ENCODE assay signal across 16 cellular contexts in genomic region chr2:109232909-109233308, GRCh38.
A peak's percentile ranks its signal among the peaks of the same experiment; 100 is the strongest.
DNase-seq lines count a peak whose midpoint lies in the region; TF ChIP-seq lines count a peak whose summit lies in the region.
"Had no signal": no experiment of that assay in that cellular context is flagged by ENCODE, and none has a peak within 500 bp of the region (broad histone marks: within the 10 kb centered on the region; RNA-seq: fewer than 3 reads in every experiment).

No MANE protein-coding gene starts in this region.

- POLR2A ChIA-PET in HEK293 (lab: Yijun Ruan, JAX), result no interaction called here

- 92% methylated on average over 4 of the region's 4 CpGs for WGBS in mesenchymal stem cell

- H3K4me3 ChIP-seq in HEK293 (ENCODE audit: low read depth, low read length) (no peak overlapping the region), mesenchymal stem cell (ENCODE audit: insufficient read depth in 1 of 2, low read depth in 1 of 2, low read length in 2 of 2) (no peak overlapping the region), SJCRH30 (no peak overlapping the region), Karpas-422 (ENCODE audit: low read length) (no peak overlapping the region)
- H3K4me3 ChIP-seq: K562 had no signal

- H2AFZ ChIP-seq in mesenchymal stem cell (ENCODE audit: low read depth, low read length) (no peak overlapping the region), Karpas-422 (ENCODE audit: low read length) (no peak overlapping the region)

- H3K9ac ChIP-seq in mesenchymal stem cell (ENCODE audit: low read length), result no peak overlapping the region
- H3K9ac ChIP-seq in Karpas-422 (ENCODE audit: low read length), result no peak overlapping the region

- DNase-seq in activated CD8-positive, alpha-beta memory T cell treated with anti-CD3 and anti-CD28 coated beads, Interleukin-2, amount 50 U/mL, for 48 hours, result peak; percentile 10
- no peak for DNase-seq in activated CD8-positive, alpha-beta memory T cell treated with anti-CD3 and anti-CD28 coated beads for 24 hours
- no peak for DNase-seq in mesenchymal stem cell
- no peak for DNase-seq in SJCRH30
- no peak for DNase-seq in Karpas-422
- no peak for DNase-seq in nucleus accumbens (lab: John Stamatoyannopoulos, UW)
- DNase-seq: 8988T; AML-193; C1 segment of cervical spinal cord; Calu3; CD4-positive, alpha-beta T cell; DMS 273 treated with DMSO at 0.1 percent for 48 hours; GOT3; H9 had no signal

- peak overlapping the region in 1 of 2 experiments; percentile 52 for H3K23ac ChIP-seq in mesenchymal stem cell (ENCODE audit: low read length in 2 of 2)

- peaks cover 38% of the 10 kb centered on the region for H3K79me1 ChIP-seq in mesenchymal stem cell (replicated peaks; ENCODE audit: low read length, poor library complexity, severe bottlenecking)

- no peak overlapping the region for H3K18ac ChIP-seq in mesenchymal stem cell (ENCODE audit: low read depth in 1 of 2, low read length in 2 of 2)

- H2BK15ac ChIP-seq in mesenchymal stem cell (ENCODE audit: low read depth, poor library complexity, severe bottlenecking), result no peak overlapping the region

- H3K9me2 ChIP-seq in Karpas-422 (replicated peaks; ENCODE audit: insufficient read depth, low read length), result no peaks in the 10 kb centered on the region

- peak overlapping the region in 1 of 2 experiments; percentile 11 for H3K4ac ChIP-seq in mesenchymal stem cell (ENCODE audit: low read depth in 1 of 2, low read length in 2 of 2)

- no peak overlapping the region for H2BK120ac ChIP-seq in mesenchymal stem cell (ENCODE audit: low read depth, low read length)

- H4K8ac ChIP-seq in mesenchymal stem cell (ENCODE audit: low read length), result peak overlapping the region; percentile 12

- no peaks in the 10 kb centered on the region for H4K20me1 ChIP-seq in Karpas-422 (ENCODE audit: insufficient read depth, low read depth, low read length)

- H3K27me3 ChIP-seq in mesenchymal stem cell (ENCODE audit: control insufficient read depth in 1 of 2, insufficient read depth in 1 of 2, low read length in 2 of 2), result peaks cover 5 to 16% of the 10 kb centered on the region in 2 experiments
- no peaks in the 10 kb centered on the region for H3K27me3 ChIP-seq in SJCRH30
- no peaks in the 10 kb centered on the region for H3K27me3 ChIP-seq in Karpas-422 (ENCODE audit: low read length)

- H2AK5ac ChIP-seq in mesenchymal stem cell (ENCODE audit: low read length, severe bottlenecking), result no peak overlapping the region

- H3K4me1 ChIP-seq in HEK293 (ENCODE audit: control insufficient read depth, insufficient read depth, low read length) (peaks cover 23% of the 10 kb centered on the region), mesenchymal stem cell (ENCODE audit: control insufficient read depth, insufficient read depth, low read depth, low read length) (peaks cover 4% of the 10 kb centered on the region), SJCRH30 (no peaks in the 10 kb centered on the region), Karpas-422 (ENCODE audit: low read length) (peaks cover 16% of the 10 kb centered on the region)

- H3K79me2 ChIP-seq in Karpas-422 (ENCODE audit: low read length), result no peaks in the 10 kb centered on the region

- H3K27ac ChIP-seq in HEK293 (ENCODE audit: extremely low read depth, low read depth, low read length) (no peak overlapping the region), mesenchymal stem cell (ENCODE audit: low read length, poor library complexity, severe bottlenecking) (no peak overlapping the region), SJCRH30 (no peak overlapping the region), Karpas-422 (ENCODE audit: low read length) (no peak overlapping the region)

- no peak overlapping the region for H2BK5ac ChIP-seq in mesenchymal stem cell (ENCODE audit: low read depth, low read length, poor library complexity, severe bottlenecking)

- CTCF ChIA-PET in HEK293 (lab: Yijun Ruan, JAX), result interaction anchor here (0.7 kb wide), 1 partner anchor 20 kb away, joined by 3 read pairs; no protein-coding TSS in a partner anchor

- no peak for TF ChIP-seq CTCF in HEK293 (tag by site-specific recombination; IDR thresholded peaks at IDR 0.05)

- peak overlapping the region; percentile 75 for H4K91ac ChIP-seq in mesenchymal stem cell (ENCODE audit: low read length)

- H3K36me3 ChIP-seq in HEK293 (ENCODE audit: control insufficient read depth in 2 of 2, insufficient read depth in 1 of 2, low read length in 2 of 2) (no peaks in the 10 kb centered on the region), mesenchymal stem cell (ENCODE audit: control insufficient read depth in 1 of 2, insufficient read depth in 2 of 2, low read depth in 1 of 2, low read length in 2 of 2) (no peaks in the 10 kb centered on the region), SJCRH30 (no peaks in the 10 kb centered on the region), Karpas-422 (ENCODE audit: insufficient read depth, low read length) (no peaks in the 10 kb centered on the region)

- H3K9me3 ChIP-seq in HEK293 (ENCODE audit: control insufficient read depth, insufficient read depth, low read depth, low read length), result no peaks in the 10 kb centered on the region
- H3K9me3 ChIP-seq in mesenchymal stem cell (ENCODE audit: control insufficient read depth, low read length), result no peaks in the 10 kb centered on the region
- no peaks in the 10 kb centered on the region for H3K9me3 ChIP-seq in SJCRH30 (replicated peaks)
- H3K9me3 ChIP-seq in Karpas-422 (ENCODE audit: low read length), result no peaks in the 10 kb centered on the region

- peak overlapping the region in 1 of 2 experiments; percentile 76 for H3K14ac ChIP-seq in mesenchymal stem cell (ENCODE audit: low read length in 2 of 2)

- peak overlapping the region; percentile 75 to 79 for H2BK12ac ChIP-seq in mesenchymal stem cell (ENCODE audit: low read length in 2 of 2)

- H3K4me2 ChIP-seq in mesenchymal stem cell (ENCODE audit: low read length, poor library complexity, severe bottlenecking) (no peak overlapping the region), Karpas-422 (ENCODE audit: low read depth, low read length, poor library complexity, severe bottlenecking) (no peak overlapping the region)

TF ChIP-seq in HEK293, 187 proteins besides CTCF, POLR2A, EP300 and RAD21:
- no peak for TF ChIP-seq OVOL3 (tag by site-specific recombination; IDR thresholded peaks at IDR 0.05)
- TF ChIP-seq EGR2 (tag by site-specific recombination; IDR thresholded peaks at IDR 0.05; ENCODE audit: low read depth), result peak; percentile 56; the same call in 1 of the 2 replicates
TF ChIP-seq in HEK293: peak in this region for 1.
